Comparison of ENCODE assay signal across 15 cellular contexts in genomic region chr17:13598353-13599167, GRCh38. TPM values are rescaled to one million over a fixed set of nuclear protein-coding genes. Genes with fewer than 3 reads are reported as not detected.
DNase-seq lines count a peak whose midpoint lies in the region; ATAC-seq and TF ChIP-seq lines count a peak whose summit lies in the region.
"Had no signal": no experiment of that assay in that cellular context is flagged by ENCODE, and none has a peak within 500 bp of the region (broad histone marks: within the 10 kb centered on the region; RNA-seq: fewer than 3 reads in every experiment).

No MANE protein-coding gene starts in this region.

- H3K27ac Mint-ChIP-seq in GM23338 (no peak overlapping the region), progenitor cell of endocrine pancreas (peak overlapping the region; percentile 95), T-helper 17 cell (no peak overlapping the region)
- H3K27ac Mint-ChIP-seq: activated CD4-positive, alpha-beta memory T cell treated with anti-CD3 and anti-CD28 coated beads, Interleukin-2, amount 10 ng/mL, durations not matched to agents 7 days and 5 days; activated naive CD8-positive, alpha-beta T cell treated with anti-CD3 and anti-CD28 coated beads, Interleukin-2, amount 10 ng/mL, durations not matched to agents 7 days and 5 days had no signal

- no peak overlapping the region for H2AFZ ChIP-seq in GM23338

- TF ChIP-seq CTCF in GM23338 (conservative IDR thresholded peaks at IDR 0.05; ENCODE audit: low read depth in 2 of 2) (no peak), WI38 (IDR thresholded peaks at IDR 0.05; ENCODE audit: low read depth, low read length) (no peak), fibroblast of villous mesenchyme (IDR thresholded peaks at IDR 0.05; ENCODE audit: insufficient read depth, low read depth, low read length) (no peak), progenitor cell of endocrine pancreas (IDR thresholded peaks at IDR 0.05; ENCODE audit: unreplicated experiment) (no peak)

- ATAC-seq in GM23338 (no peak), T-helper 17 cell (no peak)
- ATAC-seq: sciatic nerve had no signal

- no peak overlapping the region for H3K27ac ChIP-seq in GM23338 (ENCODE audit: low read depth)
- H3K27ac ChIP-seq: thoracic aorta had no signal

- DNase-seq in GM23338 (ENCODE audit: low spot score) (no peak), fibroblast of villous mesenchyme (ENCODE audit: low read depth) (no peak), progenitor cell of endocrine pancreas (ENCODE audit: low spot score, unreplicated experiment) (no peak), NCI-H2171 (lab: John Stamatoyannopoulos, UW) (no peak), NCI-H1436 treated with DMSO at 0.1 percent for 48 hours (lab: John Stamatoyannopoulos, UW) (no peak), T-helper 17 cell (no peak)
- DNase-seq in stimulated activated CD4-positive, alpha-beta T cell treated with anti-CD3 and anti-CD28 coated beads, Interleukin-15, amount 100 ng/mL, for 24 hours: no peak
- DNase-seq: activated naive CD8-positive, alpha-beta T cell treated with anti-CD3 and anti-CD28 coated beads, Interleukin-2, amount 10 ng/mL, durations not matched to agents 7 days and 5 days; DMS 273 treated with DMSO at 0.1 percent for 48 hours; NCI-H187 had no signal

- H3K36me3 Mint-ChIP-seq in GM23338 (ENCODE audit: low read depth): peaks cover 6% of the 10 kb centered on the region; the same call in 1 of the 3 replicates
- H3K36me3 Mint-ChIP-seq in progenitor cell of endocrine pancreas (ENCODE audit: insufficient read depth): no peaks in the 10 kb centered on the region
- H3K36me3 Mint-ChIP-seq in T-helper 17 cell (ENCODE audit: low read depth): peaks cover 6% of the 10 kb centered on the region
- H3K36me3 Mint-ChIP-seq: activated naive CD8-positive, alpha-beta T cell treated with anti-CD3 and anti-CD28 coated beads, Interleukin-2, amount 10 ng/mL, durations not matched to agents 7 days and 5 days had no signal

- H3K9me3 Mint-ChIP-seq in GM23338 (peaks cover 3% of the 10 kb centered on the region; the same call in 1 of the 3 replicates), progenitor cell of endocrine pancreas (ENCODE audit: low read depth) (no peaks in the 10 kb centered on the region)
- H3K9me3 Mint-ChIP-seq: activated CD4-positive, alpha-beta memory T cell treated with anti-CD3 and anti-CD28 coated beads, Interleukin-2, amount 10 ng/mL, durations not matched to agents 7 days and 5 days; activated naive CD8-positive, alpha-beta T cell treated with anti-CD3 and anti-CD28 coated beads, Interleukin-2, amount 10 ng/mL, durations not matched to agents 7 days and 5 days had no signal

- H3K4me2 ChIP-seq in GM23338: peak overlapping the region; percentile 14; the same call in 1 of the 2 replicates

- H3K4me1 Mint-ChIP-seq in GM23338: peaks cover 42% of the 10 kb centered on the region
- peaks cover 40% of the 10 kb centered on the region for H3K4me1 Mint-ChIP-seq in progenitor cell of endocrine pancreas (ENCODE audit: low read depth)
- peaks cover 13% of the 10 kb centered on the region for H3K4me1 Mint-ChIP-seq in T-helper 17 cell

- peak overlapping the region; percentile 48; the same call in 1 of the 3 replicates for H3K4me3 Mint-ChIP-seq in GM23338
- peak overlapping the region; percentile 77 for H3K4me3 Mint-ChIP-seq in progenitor cell of endocrine pancreas (ENCODE audit: low read depth)
- no peak overlapping the region for H3K4me3 Mint-ChIP-seq in T-helper 17 cell
- H3K4me3 Mint-ChIP-seq: activated CD4-positive, alpha-beta memory T cell treated with anti-CD3 and anti-CD28 coated beads, Interleukin-2, amount 10 ng/mL, durations not matched to agents 7 days and 5 days; activated naive CD8-positive, alpha-beta T cell treated with anti-CD3 and anti-CD28 coated beads, Interleukin-2, amount 10 ng/mL, durations not matched to agents 7 days and 5 days had no signal

- H3F3A ChIP-seq in GM23338 (replicated peaks; ENCODE audit: low read depth): no peaks in the 10 kb centered on the region

- no peaks in the 10 kb centered on the region for H3K36me3 ChIP-seq in GM23338 (ENCODE audit: insufficient read depth)
- H3K36me3 ChIP-seq: thoracic aorta had no signal

- peaks cover 25% of the 10 kb centered on the region for H3K79me2 ChIP-seq in GM23338 (replicated peaks; ENCODE audit: insufficient read depth)

- H3K4me3 ChIP-seq in GM23338 (no peak overlapping the region), WI38 (ENCODE audit: low read depth, low read length) (peak overlapping the region; percentile 89), fibroblast of villous mesenchyme (ENCODE audit: low read depth, low read length) (peak overlapping the region; percentile 81)
- H3K4me3 ChIP-seq: lung, thoracic aorta had no signal

- H3K27me3 Mint-ChIP-seq in GM23338 (ENCODE audit: insufficient read depth, low read depth, poor library complexity): peaks cover 21% of the 10 kb centered on the region
- peaks cover 4% of the 10 kb centered on the region for H3K27me3 Mint-ChIP-seq in progenitor cell of endocrine pancreas
- H3K27me3 Mint-ChIP-seq in T-helper 17 cell: peaks cover 59% of the 10 kb centered on the region

- H3K27me3 ChIP-seq in GM23338 (ENCODE audit: insufficient read depth): peaks cover 27% of the 10 kb centered on the region

- no peaks in the 10 kb centered on the region for H4K20me1 ChIP-seq in GM23338 (replicated peaks; ENCODE audit: insufficient read depth)

- H3K9me2 ChIP-seq in GM23338 (ENCODE audit: insufficient read depth): no peaks in the 10 kb centered on the region

- H3K4me1 ChIP-seq in GM23338 (ENCODE audit: insufficient read depth): peaks cover 25% of the 10 kb centered on the region

- H3K9me3 ChIP-seq in T-helper 17 cell (ENCODE audit: control insufficient read depth, low read length, poor library complexity, severe bottlenecking): no peaks in the 10 kb centered on the region
- H3K9me3 ChIP-seq: thoracic aorta had no signal

TF ChIP-seq in GM23338, 12 proteins besides CTCF, POLR2A, EP300 and RAD21 (continues in another document):
- no peak for TF ChIP-seq ZNF462 (CRISPR knock-in tag; IDR thresholded peaks at IDR 0.05)

RNA-seq across cellular contexts. Expression of gene HS3ST3A1, which starts 3.2 kb away (rescaled TPM):
- total RNA-seq in GM23338 (2014; rRNA removed; shearing (Covaris generic)): 17.6 and 24.1 TPM in 2 replicates
- polyA plus RNA-seq in GM23338 (2016; fragmentation: Nextera tagmentation; extraction: Ambion mirVana): 5.4 and 6.1 TPM in 2 replicates
- total RNA-seq in fibroblast of villous mesenchyme: 13.8 and 15.5 TPM in 2 replicates
- 6.9 and 8.8 TPM in 2 replicates for total RNA-seq in progenitor cell of endocrine pancreas
- total RNA-seq in T-helper 17 cell: 1 to 10 TPM in 1 of 2 donors, not detected in 1; 1.4 TPM
- total RNA-seq: activated naive CD8-positive, alpha-beta T cell treated with anti-CD3 and anti-CD28 coated beads, Interleukin-2, amount 10 ng/mL, durations not matched to agents 7 days and 5 days had no signal
